In genomic region chr7:49099587-49100326, GRCh38 we compare ENCODE assay signal across 16 cellular contexts.
A peak's percentile ranks its signal among the peaks of the same experiment; 100 is the strongest.
DNase-seq lines count a peak whose midpoint lies in the region; FAIRE-seq and TF ChIP-seq lines count a peak whose summit lies in the region.
"Had no signal": no experiment of that assay in that cellular context is flagged by ENCODE, and none has a peak within 500 bp of the region (broad histone marks: within the 10 kb centered on the region; RNA-seq: fewer than 3 reads in every experiment).

No MANE protein-coding gene starts in this region.

- H3K27me3 ChIP-seq in GM06990 (replicated peaks; ENCODE audit: control insufficient read depth, insufficient read depth, low read length) (no peaks in the 10 kb centered on the region), OCI-LY1 (ENCODE audit: insufficient read depth, low read length) (no peaks in the 10 kb centered on the region), small intestine (ENCODE audit: control insufficient read depth in 2 of 2, insufficient read depth in 2 of 2, low read length in 2 of 2) (no peaks in the 10 kb centered on the region)
- H3K27me3 ChIP-seq: BLaER1, neutrophil, vagina had no signal

- no peaks in the 10 kb centered on the region for H3K4me1 Mint-ChIP-seq in chondrocyte (ENCODE audit: low read depth)

- no peak overlapping the region for H2AFZ ChIP-seq in OCI-LY1 (ENCODE audit: low read length)

- WGBS in small intestine, 3 donors = 67 to 78% (median 75%) methylated on average over 5 of the region's 5 CpGs

- H3K27ac ChIP-seq in 22Rv1 (no peak overlapping the region), OCI-LY1 (ENCODE audit: low read depth, low read length, poor library complexity, severe bottlenecking) (no peak overlapping the region), small intestine (ENCODE audit: low read depth in 1 of 2, low read length in 1 of 2) (no peak overlapping the region)
- H3K27ac ChIP-seq: BLaER1, neutrophil, vagina had no signal

- no peak overlapping the region for H3K9ac ChIP-seq in OCI-LY1 (ENCODE audit: low read length)
- H3K9ac ChIP-seq: BLaER1 had no signal

- H3K4me1 ChIP-seq in OCI-LY1 (ENCODE audit: insufficient read depth, low read length, severe bottlenecking) (no peaks in the 10 kb centered on the region), small intestine (ENCODE audit: control insufficient read depth in 2 of 2, insufficient read depth in 1 of 2, low read depth in 1 of 2, low read length in 1 of 2) (no peaks in the 10 kb centered on the region)
- H3K4me1 ChIP-seq: BLaER1, vagina had no signal

- peaks cover 3% of the 10 kb centered on the region for H3K27me3 Mint-ChIP-seq in chondrocyte (ENCODE audit: low read depth)
- H3K27me3 Mint-ChIP-seq: activated CD4-positive, alpha-beta memory T cell treated with anti-CD3 and anti-CD28 coated beads for 36 hours had no signal

- no peak overlapping the region for H3K27ac Mint-ChIP-seq in chondrocyte (ENCODE audit: unreplicated experiment)
- H3K27ac Mint-ChIP-seq: activated CD4-positive, alpha-beta memory T cell treated with anti-CD3 and anti-CD28 coated beads for 36 hours had no signal

- no peaks in the 10 kb centered on the region for H3K79me2 ChIP-seq in OCI-LY1 (ENCODE audit: insufficient read depth, low read length)

- H3F3A ChIP-seq in OCI-LY1 (ENCODE audit: insufficient read depth, low read length) = no peaks in the 10 kb centered on the region

- H3K9me2 ChIP-seq in OCI-LY1 (ENCODE audit: low read depth, low read length) = no peaks in the 10 kb centered on the region

- H3K4me3 ChIP-seq in GM06990 (replicated peaks; ENCODE audit: low read depth, low read length) (no peak overlapping the region), OCI-LY1 (ENCODE audit: low read depth, low read length, poor library complexity, severe bottlenecking) (no peak overlapping the region), fibroblast of villous mesenchyme (ENCODE audit: low read depth, low read length) (no peak overlapping the region), small intestine (ENCODE audit: low read depth in 1 of 2, low read length in 2 of 2) (no peak overlapping the region)
- H3K4me3 ChIP-seq: BLaER1, vagina had no signal

- no peak overlapping the region for H3K4me2 ChIP-seq in OCI-LY1 (ENCODE audit: low read length)
- H3K4me2 ChIP-seq: BLaER1 had no signal

- H3K36me3 ChIP-seq in GM06990 (ENCODE audit: control insufficient read depth, insufficient read depth, low read length) (no peaks in the 10 kb centered on the region), OCI-LY1 (ENCODE audit: insufficient read depth, low read length) (no peaks in the 10 kb centered on the region), small intestine (ENCODE audit: control insufficient read depth in 2 of 2, insufficient read depth in 2 of 2, low read length in 2 of 2) (no peaks in the 10 kb centered on the region)
- H3K36me3 ChIP-seq: BLaER1, neutrophil, vagina had no signal

- H4K20me1 ChIP-seq in OCI-LY1 (ENCODE audit: insufficient read depth, low read length) = no peaks in the 10 kb centered on the region
- H4K20me1 ChIP-seq: BLaER1 had no signal

- H3K9me3 ChIP-seq in OCI-LY1 (ENCODE audit: low read length) (no peaks in the 10 kb centered on the region), small intestine (ENCODE audit: control insufficient read depth, low read depth) (no peaks in the 10 kb centered on the region)
- H3K9me3 ChIP-seq: BLaER1, neutrophil, vagina had no signal

- TF ChIP-seq CTCF in 22Rv1 (IDR thresholded peaks at IDR 0.05) (peak; percentile 49), GM06990 (IDR thresholded peaks at IDR 0.05; ENCODE audit: insufficient read depth, low read length, poor library complexity, severe bottlenecking) (peak; percentile 36), OCI-LY1 (IDR thresholded peaks at IDR 0.05; ENCODE audit: low read length) (peak; percentile 70), fibroblast of villous mesenchyme (IDR thresholded peaks at IDR 0.05; ENCODE audit: insufficient read depth, low read depth, low read length) (no peak), chondrocyte (IDR thresholded peaks at IDR 0.05) (no peak)

- no peak overlapping the region for H3K4me3 Mint-ChIP-seq in chondrocyte (ENCODE audit: unreplicated experiment)
- H3K4me3 Mint-ChIP-seq: activated CD4-positive, alpha-beta memory T cell treated with anti-CD3 and anti-CD28 coated beads for 36 hours had no signal

- H3K9me3 Mint-ChIP-seq in chondrocyte (ENCODE audit: low read depth) = no peaks in the 10 kb centered on the region
- H3K9me3 Mint-ChIP-seq: activated CD4-positive, alpha-beta memory T cell treated with anti-CD3 and anti-CD28 coated beads for 36 hours had no signal

- H3K36me3 Mint-ChIP-seq in chondrocyte (ENCODE audit: low read depth) = no peaks in the 10 kb centered on the region
- H3K36me3 Mint-ChIP-seq: activated CD4-positive, alpha-beta memory T cell treated with anti-CD3 and anti-CD28 coated beads for 36 hours had no signal

- DNase-seq in GM06990 (ENCODE audit: extremely low read depth, insufficient read length) (no peak), fibroblast of villous mesenchyme (ENCODE audit: low read depth) (peak; percentile 3), chondrocyte (ENCODE audit: low spot score) (no peak), NCI-H1694 treated with DMSO at 0.1 percent for 48 hours (lab: John Stamatoyannopoulos, UW) (no peak), small intestine (no peak)
- no peak for DNase-seq in activated CD4-positive, alpha-beta T cell treated with anti-CD3 and anti-CD28 coated beads, Interleukin-2, amount 50 U/mL, for 1 hour
- DNase-seq: activated CD4-positive, alpha-beta memory T cell treated with anti-CD3 and anti-CD28 coated beads for 36 hours; activated naive CD4-positive, alpha-beta T cell treated with anti-CD3 and anti-CD28 coated beads, Interleukin-2, amount 50 U/mL, for 16 hours; stimulated activated CD8-positive, alpha-beta memory T cell treated with anti-CD3 and anti-CD28 coated beads, Interleukin-4, amount 100 ng/mL, for 48 hours; SW 1271 had no signal

- FAIRE-seq in small intestine (lab: Jason Lieb, UNC) = no peak
- FAIRE-seq: GM19239 had no signal

Comparison
In these comparisons a context has a peak if more than half of its experiments do, and no peak if none do; other contexts are left out.
1. CTCF ChIP-seq: peak in 22Rv1 (single experiment), GM06990 (single experiment) and OCI-LY1 (single experiment); none in fibroblast of villous mesenchyme (single experiment) and chondrocyte (single experiment).